Comparison of ENCODE assay signal across 9 cellular contexts in genomic region chr19:11504502-11505031, GRCh38. TPM values are rescaled to one million over a fixed set of nuclear protein-coding genes. Genes with fewer than 3 reads are reported as not detected.
A peak's percentile ranks its signal among the peaks of the same experiment; 100 is the strongest.
DNase-seq lines count a peak whose midpoint lies in the region; ATAC-seq, FAIRE-seq and TF ChIP-seq lines count a peak whose summit lies in the region.
"Had no signal": no experiment of that assay in that cellular context is flagged by ENCODE, and none has a peak within 500 bp of the region (broad histone marks: within the 10 kb centered on the region; RNA-seq: fewer than 3 reads in every experiment).

No MANE protein-coding gene starts in this region.

- H3K79me2 ChIP-seq in astrocyte (ENCODE audit: insufficient read depth, low read length), result no peaks in the 10 kb centered on the region

- peaks cover 3% of the 10 kb centered on the region for H4K20me1 ChIP-seq in astrocyte (ENCODE audit: insufficient read depth, low read length)

- WGBS in liver, result 59% methylated on average over 7 of the region's 7 CpGs

- H3K9me3 ChIP-seq in astrocyte (ENCODE audit: insufficient read depth, low read depth, low read length) (no peaks in the 10 kb centered on the region), liver (ENCODE audit: control insufficient read depth in 4 of 4, low read length in 3 of 4) (no peaks in the 10 kb centered on the region), tibial artery (no peaks in the 10 kb centered on the region)

- no peaks in the 10 kb centered on the region for H3K27me3 Mint-ChIP-seq in activated naive CD4-positive, alpha-beta T cell treated with anti-CD3 and anti-CD28 coated beads for 36 hours (ENCODE audit: low read depth)
- H3K27me3 Mint-ChIP-seq in astrocyte (ENCODE audit: low read depth, unreplicated experiment), result no peaks in the 10 kb centered on the region

- DNase-seq in activated naive CD4-positive, alpha-beta T cell treated with anti-CD3 and anti-CD28 coated beads for 36 hours, result no peak
- no peak for DNase-seq in activated naive CD4-positive, alpha-beta T cell treated with anti-CD3 and anti-CD28 coated beads, Interleukin-2, amount 50 U/mL, for 16 hours
- DNase-seq in astrocyte (ENCODE audit: low read depth), result no peak
- no peak for DNase-seq in tibial artery
- no peak for DNase-seq in SHP77 (lab: John Stamatoyannopoulos, UW)
- no peak for DNase-seq in stimulated activated CD4-positive, alpha-beta T cell treated with anti-CD3 and anti-CD28 coated beads, Interleukin-4, amount 100 ng/mL, for 1 hour

- H3K27me3 ChIP-seq in astrocyte (ENCODE audit: insufficient read depth, low read length) (no peaks in the 10 kb centered on the region), liver (ENCODE audit: control insufficient read depth in 4 of 4, insufficient read depth in 4 of 4, low read length in 3 of 4) (no peaks in the 10 kb centered on the region), tibial artery (no peaks in the 10 kb centered on the region)

- no peak for FAIRE-seq in astrocyte (lab: Jason Lieb, UNC)

- TF ChIP-seq RAD21 in liver (IDR thresholded peaks at IDR 0.05), result no peak

- H3K4me3 Mint-ChIP-seq in activated naive CD4-positive, alpha-beta T cell treated with anti-CD3 and anti-CD28 coated beads for 36 hours, result peak overlapping the region; percentile 86
- H3K4me3 Mint-ChIP-seq in astrocyte (ENCODE audit: unreplicated experiment), result peak overlapping the region; percentile 89

- CTCF ChIA-PET in activated naive CD4-positive, alpha-beta T cell treated with anti-CD3 and anti-CD28 coated beads for 36 hours (lab: Charles Lee), result no interaction called here

- H3K27ac Mint-ChIP-seq in activated naive CD4-positive, alpha-beta T cell treated with anti-CD3 and anti-CD28 coated beads for 36 hours, result peak overlapping the region; percentile 36
- H3K27ac Mint-ChIP-seq in astrocyte (ENCODE audit: unreplicated experiment), result peak overlapping the region; percentile 72

- no peaks in the 10 kb centered on the region for H3K36me3 ChIP-seq in astrocyte (ENCODE audit: insufficient read depth, low read length)
- H3K36me3 ChIP-seq in liver (ENCODE audit: control insufficient read depth in 4 of 4, insufficient read depth in 3 of 4, low read depth in 1 of 4, low read length in 3 of 4), result no peaks in the 10 kb centered on the region
- peaks cover 0 to 33% (median 0%) of the 10 kb centered on the region in 3 donors for H3K36me3 ChIP-seq in tibial artery

- peaks cover 6% of the 10 kb centered on the region for H3K4me1 ChIP-seq in astrocyte (ENCODE audit: insufficient read depth, low read length)
- peaks cover 5 to 14% (median 12%) of the 10 kb centered on the region in 4 donors for H3K4me1 ChIP-seq in liver (ENCODE audit: control insufficient read depth in 4 of 4, insufficient read depth in 4 of 4, low read length in 3 of 4)
- H3K4me1 ChIP-seq in tibial artery, result peaks cover 0 to 10% (median 7%) of the 10 kb centered on the region in 4 donors

- peaks cover 5% of the 10 kb centered on the region for H3K36me3 Mint-ChIP-seq in activated naive CD4-positive, alpha-beta T cell treated with anti-CD3 and anti-CD28 coated beads for 36 hours (ENCODE audit: low read depth)
- peaks cover 8% of the 10 kb centered on the region for H3K36me3 Mint-ChIP-seq in astrocyte (ENCODE audit: low read depth, unreplicated experiment)

- no peak for TF ChIP-seq CTCF in astrocyte (IDR thresholded peaks at IDR 0.05; ENCODE audit: insufficient read depth, low read depth, low read length)
- TF ChIP-seq CTCF in liver (IDR thresholded peaks at IDR 0.05; ENCODE audit: low read depth, low read length, missing input control), result no peak
- TF ChIP-seq CTCF in tibial artery (IDR thresholded peaks at IDR 0.05), result no peak

- intact Hi-C loops in activated naive CD4-positive, alpha-beta T cell treated with anti-CD3 and anti-CD28 coated beads for 36 hours (cut with micrococcal nuclease), result loop anchor here (1.0 kb wide), 7 partner anchors 22 to 349 kb away; partner anchors contain the start of genes ECSIT, ELOF1, ODAD3 and PRKCSH
- intact Hi-C loops in tibial artery (cut with DNase I; ENCODE audit: low total_unique reads), result no loop called here

- H3K9me3 Mint-ChIP-seq in activated naive CD4-positive, alpha-beta T cell treated with anti-CD3 and anti-CD28 coated beads for 36 hours, result no peaks in the 10 kb centered on the region
- no peaks in the 10 kb centered on the region for H3K9me3 Mint-ChIP-seq in astrocyte (ENCODE audit: unreplicated experiment)

- peak overlapping the region; percentile 65 for H2AFZ ChIP-seq in astrocyte (ENCODE audit: low read depth, low read length)

- H3K4me2 ChIP-seq in astrocyte (ENCODE audit: low read length), result peak overlapping the region; percentile 94

- H3K4me3 ChIP-seq in astrocyte (ENCODE audit: insufficient read depth, low read depth, low read length) (peak overlapping the region; percentile 65), liver (ENCODE audit: low read depth in 1 of 3, low read length in 3 of 3) (peak overlapping the region in 2 of 3 donors; percentile 56 to 81), tibial artery (peak overlapping the region; percentile 75 to 92)

- H3K27ac ChIP-seq in astrocyte (ENCODE audit: low read depth, low read length), result no peak overlapping the region
- H3K27ac ChIP-seq in liver (ENCODE audit: low read depth in 1 of 2, low read length in 2 of 2), result peak overlapping the region; percentile 98 to 99
- peak overlapping the region; percentile 91 to 97 for H3K27ac ChIP-seq in tibial artery

- H3K9ac ChIP-seq in astrocyte (ENCODE audit: low read length), result peak overlapping the region; percentile 86
- no peak overlapping the region for H3K9ac ChIP-seq in liver (ENCODE audit: low read depth in 1 of 2, low read length in 2 of 2)

- ATAC-seq in GM18519 (IDR thresholded peaks at IDR 0.05; ENCODE audit: low FRiP score, unreplicated experiment), result no peak

- peaks cover 15% of the 10 kb centered on the region for H3K4me1 Mint-ChIP-seq in activated naive CD4-positive, alpha-beta T cell treated with anti-CD3 and anti-CD28 coated beads for 36 hours (ENCODE audit: low read depth)
- no peaks in the 10 kb centered on the region for H3K4me1 Mint-ChIP-seq in astrocyte (ENCODE audit: low read depth, unreplicated experiment)

TF ChIP-seq in liver, 16 proteins besides CTCF, POLR2A, EP300 and RAD21:
- TF ChIP-seq ATF3 (IDR thresholded peaks at IDR 0.05), result no peak
- no peak for TF ChIP-seq HNF4G (IDR thresholded peaks at IDR 0.05)
- no peak for TF ChIP-seq MAX (IDR thresholded peaks at IDR 0.05)
- no peak for TF ChIP-seq ZBTB33 (IDR thresholded peaks at IDR 0.05)
- TF ChIP-seq EGR1 (IDR thresholded peaks at IDR 0.05; ENCODE audit: low read depth in 2 of 2), result no peak
- no peak for TF ChIP-seq HNF4A (conservative IDR thresholded peaks at IDR 0.05)
- no peak for TF ChIP-seq TAF1 (conservative IDR thresholded peaks at IDR 0.05)
- TF ChIP-seq FOXA1 (IDR thresholded peaks at IDR 0.05), result no peak
- TF ChIP-seq GABPA (IDR thresholded peaks at IDR 0.05 in 1 of 2, conservative IDR thresholded peaks at IDR 0.05 in 1 of 2), result no peak
- no peak for TF ChIP-seq NR2F2 (IDR thresholded peaks at IDR 0.05)
- no peak for TF ChIP-seq FOXA2 (IDR thresholded peaks at IDR 0.05)
- no peak for TF ChIP-seq JUND (IDR thresholded peaks at IDR 0.05)

RNA-seq across cellular contexts. Expression of gene ZNF653, which starts 1.1 kb away (rescaled TPM):
- total RNA-seq in activated naive CD4-positive, alpha-beta T cell treated with anti-CD3 and anti-CD28 coated beads for 36 hours, result 1 to 10 TPM; 6.8 to 7.3 TPM
- total RNA-seq in astrocyte (5.5 and 7.6 TPM in 2 replicates), liver (1 to 10 TPM; 3.0 to 4.6 TPM)
- polyA plus RNA-seq in liver, result 1 to 10 TPM; 1.3 to 3.3 TPM

RNA-seq across cellular contexts. Expression of gene ELAVL3, which starts 23.7 kb away (rescaled TPM):
- total RNA-seq in activated naive CD4-positive, alpha-beta T cell treated with anti-CD3 and anti-CD28 coated beads for 36 hours, result not detected
- total RNA-seq in astrocyte (not detected in 2 replicates), liver (not detected)
- polyA plus RNA-seq in liver, result not detected
- total RNA-seq: Daoy had no signal

RNA-seq across cellular contexts. Expression of gene ECSIT, which starts 24.4 kb away (rescaled TPM):
- total RNA-seq in activated naive CD4-positive, alpha-beta T cell treated with anti-CD3 and anti-CD28 coated beads for 36 hours, result 10 to 100 TPM; 42.6 to 46.0 TPM
- total RNA-seq in astrocyte (17.8 and 21.9 TPM in 2 replicates), liver (10 to 100 TPM; 20.5 to 34.9 TPM)
- 10 to 100 TPM; 27.2 to 37.4 TPM for polyA plus RNA-seq in liver

RNA-seq across cellular contexts. Expression of gene CNN1, which starts 34.1 kb away (rescaled TPM):
- not detected for total RNA-seq in activated naive CD4-positive, alpha-beta T cell treated with anti-CD3 and anti-CD28 coated beads for 36 hours
- total RNA-seq in astrocyte (201 and 236 TPM in 2 replicates), liver (1 to 10 TPM in 1 of 2 donors, under 1 TPM in 1; 0.09 to 5.9 TPM)
- polyA plus RNA-seq in liver, result 1 to 10 TPM in 1 of 2 donors, under 1 TPM in 1; 0.29 to 4.1 TPM

RNA-seq across cellular contexts. Expression of gene ELOF1, which starts 54.5 kb away (rescaled TPM):
- total RNA-seq in activated naive CD4-positive, alpha-beta T cell treated with anti-CD3 and anti-CD28 coated beads for 36 hours, result 10 to 100 TPM; 33.0 to 33.4 TPM
- total RNA-seq in astrocyte (75.7 and 78.8 TPM in 2 replicates), liver (10 to 100 TPM; 11.1 to 15.5 TPM)
- polyA plus RNA-seq in liver, result 10 to 100 TPM; 32.5 to 37.9 TPM
